Comparison of ENCODE assay signal across 9 cellular contexts in genomic region chr7:46932656-46933424, GRCh38.
DNase-seq lines count a peak whose midpoint lies in the region; ATAC-seq and TF ChIP-seq lines count a peak whose summit lies in the region.
"Had no signal": no experiment of that assay in that cellular context is flagged by ENCODE, and none has a peak within 500 bp of the region (broad histone marks: within the 10 kb centered on the region; RNA-seq: fewer than 3 reads in every experiment).

No MANE protein-coding gene starts in this region.

- DNase-seq in activated CD4-positive, alpha-beta T cell treated with anti-CD3 and anti-CD28 coated beads, Interleukin-2, amount 10 ng/mL, durations not matched to agents 24 days and 14 days: peak; percentile 16
- no peak for DNase-seq in activated CD4-positive, alpha-beta T cell treated with anti-CD3 and anti-CD28 coated beads, Interleukin-2, amount 10 ng/mL, durations not matched to agents 7 days and 5 days
- DNase-seq in astrocyte of the cerebellum (ENCODE audit: low read depth) (peak; percentile 95), iris pigment epithelial cell (ENCODE audit: low read depth) (peak; percentile 98), uterus (peak; percentile 61 to 87), occipital lobe (lab: John Stamatoyannopoulos, UW) (no peak)
- DNase-seq in activated CD4-positive, alpha-beta T cell treated with anti-CD3 and anti-CD28 coated beads, Interleukin-2, amount 50 U/mL, for 1 hour: no peak
- DNase-seq: CD4-positive, CD25-positive, alpha-beta regulatory T cell had no signal

- intact Hi-C loops in activated CD4-positive, alpha-beta T cell treated with anti-CD3 and anti-CD28 coated beads, Interleukin-2, amount 10 ng/mL, durations not matched to agents 24 days and 14 days (cut with micrococcal nuclease): no loop called here
- intact Hi-C loops in uterus (cut with DNase I; ENCODE audit: low total_unique reads): no loop called here

- H3K27me3 Mint-ChIP-seq in activated CD4-positive, alpha-beta T cell treated with anti-CD3 and anti-CD28 coated beads, Interleukin-2, amount 10 ng/mL, durations not matched to agents 24 days and 14 days: no peaks in the 10 kb centered on the region
- no peaks in the 10 kb centered on the region for H3K27me3 Mint-ChIP-seq in activated CD4-positive, alpha-beta T cell treated with anti-CD3 and anti-CD28 coated beads, Interleukin-2, amount 10 ng/mL, durations not matched to agents 7 days and 5 days
- H3K27me3 Mint-ChIP-seq: CD4-positive, CD25-positive, alpha-beta regulatory T cell had no signal

- TF ChIP-seq CTCF in astrocyte of the cerebellum (IDR thresholded peaks at IDR 0.05; ENCODE audit: low read depth, low read length, missing control alignments) (peak; percentile 36), uterus (IDR thresholded peaks at IDR 0.05) (peak in 3 of 4 experiments; percentile 5 to 39 (median 21))

- H3K36me3 Mint-ChIP-seq in activated CD4-positive, alpha-beta T cell treated with anti-CD3 and anti-CD28 coated beads, Interleukin-2, amount 10 ng/mL, durations not matched to agents 24 days and 14 days (ENCODE audit: low read depth): no peaks in the 10 kb centered on the region
- H3K36me3 Mint-ChIP-seq in activated CD4-positive, alpha-beta T cell treated with anti-CD3 and anti-CD28 coated beads, Interleukin-2, amount 10 ng/mL, durations not matched to agents 7 days and 5 days (ENCODE audit: low read depth): no peaks in the 10 kb centered on the region
- H3K36me3 Mint-ChIP-seq: CD4-positive, CD25-positive, alpha-beta regulatory T cell had no signal

- no peaks in the 10 kb centered on the region for H3K36me3 ChIP-seq in uterus

- H3K4me1 ChIP-seq in uterus: peaks cover 0 to 4% of the 10 kb centered on the region in 2 donors

- H3K4me3 ChIP-seq in astrocyte of the cerebellum (ENCODE audit: low read depth, low read length): no peak overlapping the region
- no peak overlapping the region for H3K4me3 ChIP-seq in uterus

- H3K9me3 Mint-ChIP-seq in activated CD4-positive, alpha-beta T cell treated with anti-CD3 and anti-CD28 coated beads, Interleukin-2, amount 10 ng/mL, durations not matched to agents 24 days and 14 days: no peaks in the 10 kb centered on the region
- no peaks in the 10 kb centered on the region for H3K9me3 Mint-ChIP-seq in activated CD4-positive, alpha-beta T cell treated with anti-CD3 and anti-CD28 coated beads, Interleukin-2, amount 10 ng/mL, durations not matched to agents 7 days and 5 days

- no peaks in the 10 kb centered on the region for H3K9me3 ChIP-seq in uterus

- in situ Hi-C loops in astrocyte of the cerebellum (cut with HindIII; ENCODE audit: low sequenced_read_pairs): no loop called here

- POLR2A ChIA-PET in activated CD4-positive, alpha-beta T cell treated with anti-CD3 and anti-CD28 coated beads, Interleukin-2, amount 10 ng/mL, durations not matched to agents 7 days and 5 days (lab: Charles Lee): no interaction called here

- H3K27ac Mint-ChIP-seq in activated CD4-positive, alpha-beta T cell treated with anti-CD3 and anti-CD28 coated beads, Interleukin-2, amount 10 ng/mL, durations not matched to agents 24 days and 14 days: no peak overlapping the region
- H3K27ac Mint-ChIP-seq in activated CD4-positive, alpha-beta T cell treated with anti-CD3 and anti-CD28 coated beads, Interleukin-2, amount 10 ng/mL, durations not matched to agents 7 days and 5 days: no peak overlapping the region
- H3K27ac Mint-ChIP-seq: CD4-positive, CD25-positive, alpha-beta regulatory T cell had no signal

- CTCF ChIA-PET in activated CD4-positive, alpha-beta T cell treated with anti-CD3 and anti-CD28 coated beads, Interleukin-2, amount 10 ng/mL, durations not matched to agents 7 days and 5 days (lab: Charles Lee): no interaction called here

- no peaks in the 10 kb centered on the region for H3K4me1 Mint-ChIP-seq in activated CD4-positive, alpha-beta T cell treated with anti-CD3 and anti-CD28 coated beads, Interleukin-2, amount 10 ng/mL, durations not matched to agents 24 days and 14 days
- no peaks in the 10 kb centered on the region for H3K4me1 Mint-ChIP-seq in activated CD4-positive, alpha-beta T cell treated with anti-CD3 and anti-CD28 coated beads, Interleukin-2, amount 10 ng/mL, durations not matched to agents 7 days and 5 days
- H3K4me1 Mint-ChIP-seq: CD4-positive, CD25-positive, alpha-beta regulatory T cell had no signal

- peak overlapping the region; percentile 42 to 75 for H3K27ac ChIP-seq in uterus

- H3K4me3 Mint-ChIP-seq in activated CD4-positive, alpha-beta T cell treated with anti-CD3 and anti-CD28 coated beads, Interleukin-2, amount 10 ng/mL, durations not matched to agents 24 days and 14 days: no peak overlapping the region
- H3K4me3 Mint-ChIP-seq in activated CD4-positive, alpha-beta T cell treated with anti-CD3 and anti-CD28 coated beads, Interleukin-2, amount 10 ng/mL, durations not matched to agents 7 days and 5 days: no peak overlapping the region
- H3K4me3 Mint-ChIP-seq: CD4-positive, CD25-positive, alpha-beta regulatory T cell had no signal

- H3K27me3 ChIP-seq in uterus: no peaks in the 10 kb centered on the region

- TF ChIP-seq POLR2A in uterus (IDR thresholded peaks at IDR 0.05): no peak

- no peak for ATAC-seq in GM18502 (IDR thresholded peaks at IDR 0.05; ENCODE audit: poor library complexity, unreplicated experiment)

Comparison
In these comparisons a context has a peak if more than half of its experiments do, and no peak if none do; other contexts are left out.
1. DNase-seq: peak in activated CD4-positive, alpha-beta T cell treated with anti-CD3 and anti-CD28 coated beads, Interleukin-2, amount 10 ng/mL, durations not matched to agents 24 days and 14 days (single experiment), astrocyte of the cerebellum (single experiment), iris pigment epithelial cell (single experiment) and uterus (2 of 2); none in activated CD4-positive, alpha-beta T cell treated with anti-CD3 and anti-CD28 coated beads, Interleukin-2, amount 10 ng/mL, durations not matched to agents 7 days and 5 days (single experiment), activated CD4-positive, alpha-beta T cell treated with anti-CD3 and anti-CD28 coated beads, Interleukin-2, amount 50 U/mL, for 1 hour (single experiment) and occipital lobe (single experiment).